In genomic region chr1:21775542-21775899, GRCh38 we compare ENCODE assay signal across 17 cellular contexts. TPM values are rescaled to one million over a fixed set of nuclear protein-coding genes. Genes with fewer than 3 reads are reported as not detected.
DNase-seq lines count a peak whose midpoint lies in the region; ATAC-seq lines count a peak whose summit lies in the region.
"Had no signal": no experiment of that assay in that cellular context is flagged by ENCODE, and none has a peak within 500 bp of the region (broad histone marks: within the 10 kb centered on the region; RNA-seq: fewer than 3 reads in every experiment).

No MANE protein-coding gene starts in this region.

- no peak for ATAC-seq in activated T-cell treated with anti-CD3 and anti-CD28 coated beads, Interleukin-2, amount 50 U/mL, for 72 hours (replicated peaks in 1 of 2)
- ATAC-seq in HG03108 (IDR thresholded peaks at IDR 0.05; ENCODE audit: unreplicated experiment) = no peak
- ATAC-seq: left ventricle myocardium superior; sciatic nerve; stimulated activated memory B cell treated with anti-CD40 and anti-IgM and Interleukin-4, amounts not matched to agents 10 μg/mL and 1 μg/mL and 100 μg/mL, for 72 hours had no signal

- H3K4me3 ChIP-seq in HAP-1 = no peak overlapping the region
- H3K4me3 ChIP-seq: colonic mucosa had no signal

- no peaks in the 10 kb centered on the region for H3K9me3 ChIP-seq in HAP-1
- H3K9me3 ChIP-seq: colonic mucosa had no signal

- H3K36me3 Mint-ChIP-seq in activated T-cell treated with anti-CD3 and anti-CD28 coated beads, Interleukin-2, amount 50 U/mL, for 72 hours (ENCODE audit: insufficient read depth in 2 of 2) = peaks cover 10 to 24% of the 10 kb centered on the region in 2 donors
- peaks cover 19% of the 10 kb centered on the region for H3K36me3 Mint-ChIP-seq in activated T-helper 1 cell treated with anti-CD3 and anti-CD28 coated beads, Interleukin-12 subunit alpha, Interleukin-12 subunit beta, Interleukin-2, Interleukin-4 antibody, amounts not matched to agents 30 ng/mL and 10 ng/mL and 1 ng/mL, durations not matched to agents 14 hours and 24 hours and 36 hours (ENCODE audit: low read depth)

- in situ Hi-C loops in HAP-1 (cut with MboI; ENCODE audit: low sequenced_read_pairs) = no loop called here

- intact Hi-C loops in activated T-helper 1 cell treated with anti-CD3 and anti-CD28 coated beads, Interleukin-12 subunit alpha, Interleukin-12 subunit beta, Interleukin-2, Interleukin-4 antibody, amounts not matched to agents 30 ng/mL and 10 ng/mL and 1 ng/mL, durations not matched to agents 14 hours and 24 hours and 36 hours (cut with micrococcal nuclease) = loop anchor here (5.0 to 10.0 kb wide), 2 partner anchors 451 to 843 kb away; no protein-coding TSS in a partner anchor

- H3K4me3 Mint-ChIP-seq in activated T-cell treated with anti-CD3 and anti-CD28 coated beads, Interleukin-2, amount 50 U/mL, for 72 hours = peak overlapping the region; percentile 24 to 59
- no peak overlapping the region for H3K4me3 Mint-ChIP-seq in activated T-helper 1 cell treated with anti-CD3 and anti-CD28 coated beads, Interleukin-12 subunit alpha, Interleukin-12 subunit beta, Interleukin-2, Interleukin-4 antibody, amounts not matched to agents 30 ng/mL and 10 ng/mL and 1 ng/mL, durations not matched to agents 14 hours and 24 hours and 36 hours
- H3K4me3 Mint-ChIP-seq: stimulated activated memory B cell treated with anti-CD40 and anti-IgM and Interleukin-4, amounts not matched to agents 10 μg/mL and 1 μg/mL and 100 μg/mL, for 72 hours had no signal

- H3K27me3 Mint-ChIP-seq in activated T-cell treated with anti-CD3 and anti-CD28 coated beads, Interleukin-2, amount 50 U/mL, for 72 hours (ENCODE audit: low read depth) = no peaks in the 10 kb centered on the region
- no peaks in the 10 kb centered on the region for H3K27me3 Mint-ChIP-seq in activated T-helper 1 cell treated with anti-CD3 and anti-CD28 coated beads, Interleukin-12 subunit alpha, Interleukin-12 subunit beta, Interleukin-2, Interleukin-4 antibody, amounts not matched to agents 30 ng/mL and 10 ng/mL and 1 ng/mL, durations not matched to agents 14 hours and 24 hours and 36 hours (ENCODE audit: insufficient read depth)
- H3K27me3 Mint-ChIP-seq: stimulated activated memory B cell treated with anti-CD40 and anti-IgM and Interleukin-4, amounts not matched to agents 10 μg/mL and 1 μg/mL and 100 μg/mL, for 72 hours had no signal

- 0 out of 2 replicates have a peak, but pooled peaks cover 2% of the 10 kb centered on the region for H3K36me3 ChIP-seq in HAP-1 (replicated peaks)
- H3K36me3 ChIP-seq: colonic mucosa had no signal

- H3K27ac ChIP-seq in substantia nigra (ENCODE audit: low read depth, low read length, poor library complexity, severe bottlenecking) = peak overlapping the region; percentile 77
- H3K27ac ChIP-seq: colonic mucosa had no signal

- peak overlapping the region; percentile 15 for H3K27ac Mint-ChIP-seq in activated T-cell treated with anti-CD3 and anti-CD28 coated beads, Interleukin-2, amount 50 U/mL, for 72 hours
- H3K27ac Mint-ChIP-seq in activated T-helper 1 cell treated with anti-CD3 and anti-CD28 coated beads, Interleukin-12 subunit alpha, Interleukin-12 subunit beta, Interleukin-2, Interleukin-4 antibody, amounts not matched to agents 30 ng/mL and 10 ng/mL and 1 ng/mL, durations not matched to agents 14 hours and 24 hours and 36 hours = peak overlapping the region; percentile 67
- H3K27ac Mint-ChIP-seq: stimulated activated memory B cell treated with anti-CD40 and anti-IgM and Interleukin-4, amounts not matched to agents 10 μg/mL and 1 μg/mL and 100 μg/mL, for 72 hours had no signal

- DNase-seq in activated T-cell treated with anti-CD3 and anti-CD28 coated beads, Interleukin-2, amount 50 U/mL, for 72 hours = no peak
- DNase-seq in activated T-cell treated with anti-CD3 and anti-CD28 coated beads, Interleukin-2, amount 50 U/mL, for 1 hour = no peak
- DNase-seq in activated T-helper 1 cell treated with anti-CD3 and anti-CD28 coated beads, Interleukin-12 subunit alpha, Interleukin-12 subunit beta, Interleukin-2, Interleukin-4 antibody, amounts not matched to agents 30 ng/mL and 10 ng/mL and 1 ng/mL, durations not matched to agents 14 hours and 24 hours and 36 hours (ENCODE audit: low spot score) = no peak
- DNase-seq in globus pallidus (ENCODE audit: low spot score) (peak; percentile 64), substantia nigra (lab: John Stamatoyannopoulos, UW) (no peak), HAP-1 (ENCODE audit: low spot score in 2 of 2) (no peak)
- DNase-seq in stimulated activated naive CD4-positive, alpha-beta T cell treated with Interleukin-2 at 50 U/mL for 16 hours (lab: John Stamatoyannopoulos, UW) = no peak
- DNase-seq: colonic mucosa, DMS153, left ventricle myocardium superior, NCI-H1092 treated with DMSO at 0.1 percent for 48 hours, NCI-H2227 treated with DMSO at 0.1 percent for 48 hours, SHP77 treated with DMSO at 0.1 percent for 48 hours had no signal

- peaks cover 5% of the 10 kb centered on the region; the same call in 1 of the 2 replicates for H3K4me1 ChIP-seq in HAP-1
- H3K4me1 ChIP-seq: colonic mucosa had no signal

- peaks cover 70% of the 10 kb centered on the region for H3K4me1 Mint-ChIP-seq in activated T-cell treated with anti-CD3 and anti-CD28 coated beads, Interleukin-2, amount 50 U/mL, for 72 hours (ENCODE audit: low read depth)
- peaks cover 37% of the 10 kb centered on the region for H3K4me1 Mint-ChIP-seq in activated T-helper 1 cell treated with anti-CD3 and anti-CD28 coated beads, Interleukin-12 subunit alpha, Interleukin-12 subunit beta, Interleukin-2, Interleukin-4 antibody, amounts not matched to agents 30 ng/mL and 10 ng/mL and 1 ng/mL, durations not matched to agents 14 hours and 24 hours and 36 hours (ENCODE audit: low read depth)

- no peaks in the 10 kb centered on the region for H3K27me3 ChIP-seq in HAP-1 (ENCODE audit: low read depth)
- H3K27me3 ChIP-seq: colonic mucosa had no signal

- no peaks in the 10 kb centered on the region for H3K9me3 Mint-ChIP-seq in activated T-cell treated with anti-CD3 and anti-CD28 coated beads, Interleukin-2, amount 50 U/mL, for 72 hours
- H3K9me3 Mint-ChIP-seq in activated T-helper 1 cell treated with anti-CD3 and anti-CD28 coated beads, Interleukin-12 subunit alpha, Interleukin-12 subunit beta, Interleukin-2, Interleukin-4 antibody, amounts not matched to agents 30 ng/mL and 10 ng/mL and 1 ng/mL, durations not matched to agents 14 hours and 24 hours and 36 hours = no peaks in the 10 kb centered on the region
- H3K9me3 Mint-ChIP-seq: stimulated activated memory B cell treated with anti-CD40 and anti-IgM and Interleukin-4, amounts not matched to agents 10 μg/mL and 1 μg/mL and 100 μg/mL, for 72 hours had no signal

RNA-seq across cellular contexts. Expression of gene USP48, which starts 7.4 kb away (rescaled TPM):
- 100 to 1,000 TPM; 129 to 143 TPM for total RNA-seq in activated T-cell treated with anti-CD3 and anti-CD28 coated beads, Interleukin-2, amount 50 U/mL, for 72 hours
- total RNA-seq in activated T-helper 1 cell treated with anti-CD3 and anti-CD28 coated beads, Interleukin-12 subunit alpha, Interleukin-12 subunit beta, Interleukin-2, Interleukin-4 antibody, amounts not matched to agents 30 ng/mL and 10 ng/mL and 1 ng/mL, durations not matched to agents 14 hours and 24 hours and 36 hours = 88.7 and 97.1 TPM in 2 replicates

RNA-seq across cellular contexts. Expression of gene LDLRAD2, which starts 36.5 kb away (rescaled TPM):
- under 1 TPM; 0.05 to 0.07 TPM for total RNA-seq in activated T-cell treated with anti-CD3 and anti-CD28 coated beads, Interleukin-2, amount 50 U/mL, for 72 hours
- not detected in 2 replicates for total RNA-seq in activated T-helper 1 cell treated with anti-CD3 and anti-CD28 coated beads, Interleukin-12 subunit alpha, Interleukin-12 subunit beta, Interleukin-2, Interleukin-4 antibody, amounts not matched to agents 30 ng/mL and 10 ng/mL and 1 ng/mL, durations not matched to agents 14 hours and 24 hours and 36 hours
- total RNA-seq: fibroblast of lung had no signal
